Comparison of ENCODE assay signal across 11 cellular contexts in genomic region chr1:75985827-75986226, GRCh38. TPM values are rescaled to one million over a fixed set of nuclear protein-coding genes. Genes with fewer than 3 reads are reported as not detected.
DNase-seq lines count a peak whose midpoint lies in the region; ATAC-seq, FAIRE-seq and TF ChIP-seq lines count a peak whose summit lies in the region.
"Had no signal": no experiment of that assay in that cellular context is flagged by ENCODE, and none has a peak within 500 bp of the region (broad histone marks: within the 10 kb centered on the region; RNA-seq: fewer than 3 reads in every experiment).

No MANE protein-coding gene starts in this region.

- H3K9me3 ChIP-seq in GM12878 (replicated peaks; ENCODE audit: control insufficient read depth, insufficient read depth, low read length) (peaks cover 3% of the 10 kb centered on the region), colonic mucosa (no peaks in the 10 kb centered on the region)
- H3K9me3 ChIP-seq: BLaER1 treated with 17β-estradiol and CSF1 and Interleukin-3, amounts not matched to agents 10 nM and 100 nM had no signal

- POLR2A ChIA-PET in GM12878 (lab: Charles Lee) = interaction anchor here (1.2 kb wide), 1 partner anchor 10 kb away, joined by 7 read pairs; no protein-coding TSS in a partner anchor

- H3K36me3 ChIP-seq in GM12878 (ENCODE audit: control insufficient read depth in 2 of 2, insufficient read depth in 2 of 2, low read length in 1 of 2) (no peaks in the 10 kb centered on the region), colonic mucosa (no peaks in the 10 kb centered on the region)
- H3K36me3 ChIP-seq: BLaER1 treated with 17β-estradiol and CSF1 and Interleukin-3, amounts not matched to agents 10 nM and 100 nM had no signal

- RAD21 ChIA-PET in GM12878 (lab: Charles Lee; ENCODE audit: unreplicated experiment) = interaction anchor here (1.1 to 1.7 kb wide), 7 partner anchors 10 to 1163 kb away, joined by 3 to 11 read pairs (median 4); no protein-coding TSS in a partner anchor

- H3K27me3 Mint-ChIP-seq in nephron progenitor cell (ENCODE audit: low read depth, poor library complexity) = peaks cover 5% of the 10 kb centered on the region
- no peaks in the 10 kb centered on the region for H3K27me3 Mint-ChIP-seq in activated CD4-positive, alpha-beta T cell treated with anti-CD3 and anti-CD28 coated beads, Interleukin-2, amount 10 ng/mL, durations not matched to agents 24 days and 14 days

- H3K27ac ChIP-seq in GM12878 (ENCODE audit: control insufficient read depth, insufficient read depth) (no peak overlapping the region), colonic mucosa (no peak overlapping the region)
- H3K27ac ChIP-seq: BLaER1 treated with 17β-estradiol and CSF1 and Interleukin-3, amounts not matched to agents 10 nM and 100 nM had no signal

- H2AFZ ChIP-seq in GM12878 (ENCODE audit: control insufficient read depth, low read depth, low read length) = no peak overlapping the region

- DNase-seq in GM12891 (ENCODE audit: insufficient read length, low spot score) (peak; percentile 15), GM20000 (ENCODE audit: low spot score) (peak; percentile 41), GM12878 (ENCODE audit: low read depth, low spot score) (peak; percentile 75), nephron progenitor cell (no peak), colonic mucosa (no peak), Ammon's horn (ENCODE audit: low spot score) (no peak)
- DNase-seq in activated CD4-positive, alpha-beta T cell treated with anti-CD3 and anti-CD28 coated beads, Interleukin-2, amount 10 ng/mL, durations not matched to agents 24 days and 14 days = no peak
- DNase-seq: NCI-H1417 treated with DMSO at 0.1 percent for 48 hours had no signal

- H3K79me2 ChIP-seq in GM12878 (ENCODE audit: control insufficient read depth, insufficient read depth, low read length) = no peaks in the 10 kb centered on the region

- peaks cover 18% of the 10 kb centered on the region for H3K9me3 Mint-ChIP-seq in nephron progenitor cell
- no peaks in the 10 kb centered on the region for H3K9me3 Mint-ChIP-seq in activated CD4-positive, alpha-beta T cell treated with anti-CD3 and anti-CD28 coated beads, Interleukin-2, amount 10 ng/mL, durations not matched to agents 24 days and 14 days

- SMC1A ChIA-PET in GM12878 (lab: Charles Lee; ENCODE audit: uncharacterized antibody, unreplicated experiment) = interaction anchor here (0.8 to 3.6 kb wide), 9 partner anchors 9 to 1094 kb away, joined by 3 to 15 read pairs (median 5); no protein-coding TSS in a partner anchor

- ATAC-seq in HG03045 (IDR thresholded peaks at IDR 0.05; ENCODE audit: unreplicated experiment) (peak; percentile 73), GM12878 (peak; percentile 93)

- TF ChIP-seq CTCF in GM20000 (IDR thresholded peaks at IDR 0.05; ENCODE audit: extremely low read depth, missing control alignments) (no peak), GM12878 (IDR thresholded peaks at IDR 0.05 in 2 of 3, conservative IDR thresholded peaks at IDR 0.05 in 1 of 3; ENCODE audit: control insufficient read depth in 2 of 3, extremely low read depth in 1 of 3, insufficient read depth in 1 of 3, low read depth in 3 of 3, low read length in 3 of 3) (no peak), nephron progenitor cell (IDR thresholded peaks at IDR 0.05) (no peak), colonic mucosa (IDR thresholded peaks at IDR 0.05) (no peak)

- no peak for TF ChIP-seq RAD21 in GM12878 (IDR thresholded peaks at IDR 0.05; ENCODE audit: insufficient read depth, low read depth, low read length)

- peaks cover 5% of the 10 kb centered on the region for H3K4me1 Mint-ChIP-seq in nephron progenitor cell
- no peaks in the 10 kb centered on the region for H3K4me1 Mint-ChIP-seq in activated CD4-positive, alpha-beta T cell treated with anti-CD3 and anti-CD28 coated beads, Interleukin-2, amount 10 ng/mL, durations not matched to agents 24 days and 14 days

- TF ChIP-seq POLR2A in GM12891 (IDR thresholded peaks at IDR 0.05; ENCODE audit: low read depth, low read length) (no peak), GM12878 (IDR thresholded peaks at IDR 0.05; ENCODE audit: low read depth, low read length) (no peak)

- no peak overlapping the region for H3K4me2 ChIP-seq in GM12878 (ENCODE audit: control insufficient read depth, insufficient read depth)
- H3K4me2 ChIP-seq: BLaER1 treated with 17β-estradiol and CSF1 and Interleukin-3, amounts not matched to agents 10 nM and 100 nM had no signal

- H3K27me3 ChIP-seq in GM12878 (replicated peaks in 1 of 2; ENCODE audit: control insufficient read depth in 2 of 2, insufficient read depth in 2 of 2, low read length in 1 of 2) (no peaks in the 10 kb centered on the region), colonic mucosa (no peaks in the 10 kb centered on the region)
- H3K27me3 ChIP-seq: BLaER1 treated with 17β-estradiol and CSF1 and Interleukin-3, amounts not matched to agents 10 nM and 100 nM had no signal

- no peaks in the 10 kb centered on the region for H4K20me1 ChIP-seq in GM12878 (ENCODE audit: control insufficient read depth, insufficient read depth)
- H4K20me1 ChIP-seq: BLaER1 treated with 17β-estradiol and CSF1 and Interleukin-3, amounts not matched to agents 10 nM and 100 nM had no signal

- WGBS in GM12878 (ENCODE audit: insufficient coverage, insufficient replicate concordance, low lambda C conversion rate, missing lambda C conversion rate) = 2% methylated on average over 4 of the region's 4 CpGs

- peak in 1 of 2 experiments; percentile 50; a peak in 1 of 4 replicates for TF ChIP-seq EP300 in GM12878 (IDR thresholded peaks at IDR 0.05; ENCODE audit: borderline replicate concordance in 1 of 2, control insufficient read depth in 1 of 2, low read depth in 2 of 2, low read length in 2 of 2)

- CTCF ChIA-PET in GM12878 (lab: Yijun Ruan, JAX) = interaction anchor here (0.6 to 2.7 kb wide), 3 partner anchors 17 to 1021 kb away, joined by 4 to 12 read pairs (median 4); no protein-coding TSS in a partner anchor

- BruUV-seq in GM12878 (replicated peaks; lab: Mats Ljungman, UMichigan) = no TSS peak

- no peak overlapping the region for H3K27ac Mint-ChIP-seq in nephron progenitor cell
- H3K27ac Mint-ChIP-seq in activated CD4-positive, alpha-beta T cell treated with anti-CD3 and anti-CD28 coated beads, Interleukin-2, amount 10 ng/mL, durations not matched to agents 24 days and 14 days = no peak overlapping the region

- FAIRE-seq in GM12891 (lab: Jason Lieb, UNC) (peak; percentile 83), GM12878 (lab: Jason Lieb, UNC) (no peak)

- peaks cover 8% of the 10 kb centered on the region for H3K36me3 Mint-ChIP-seq in nephron progenitor cell (ENCODE audit: low read depth)
- H3K36me3 Mint-ChIP-seq in activated CD4-positive, alpha-beta T cell treated with anti-CD3 and anti-CD28 coated beads, Interleukin-2, amount 10 ng/mL, durations not matched to agents 24 days and 14 days (ENCODE audit: low read depth) = no peaks in the 10 kb centered on the region

- H3K4me1 ChIP-seq in GM12878 (ENCODE audit: control insufficient read depth, insufficient read depth, low read length) (peaks cover 9% of the 10 kb centered on the region), colonic mucosa (no peaks in the 10 kb centered on the region)

- in situ Hi-C loops in GM12878 (cut with MboI) = loop anchor here (5.0 to 10.0 kb wide), 2 partner anchors 199 to 261 kb away; partner anchors contain the start of genes ACADM and RABGGTB

- no peak overlapping the region for H3K4me3 Mint-ChIP-seq in nephron progenitor cell
- no peak overlapping the region for H3K4me3 Mint-ChIP-seq in activated CD4-positive, alpha-beta T cell treated with anti-CD3 and anti-CD28 coated beads, Interleukin-2, amount 10 ng/mL, durations not matched to agents 24 days and 14 days

- no peak overlapping the region for H3K4me3 ChIP-seq in GM12878
- no peak overlapping the region for H3K4me3 ChIP-seq in colonic mucosa
- H3K4me3 ChIP-seq: BLaER1 treated with 17β-estradiol and CSF1 and Interleukin-3, amounts not matched to agents 10 nM and 100 nM had no signal

- intact Hi-C loops in GM12878 (cut with micrococcal nuclease; ENCODE audit: unreplicated experiment) (loop anchor here (10.0 kb wide), 1 partner anchor 201 kb away; the partner anchor contains the start of gene RABGGTB), colonic mucosa (cut with DNase I) (no loop called here)
- intact Hi-C loops in activated CD4-positive, alpha-beta T cell treated with anti-CD3 and anti-CD28 coated beads, Interleukin-2, amount 10 ng/mL, durations not matched to agents 24 days and 14 days (cut with micrococcal nuclease) = no loop called here

- H3K9ac ChIP-seq in GM12878 (ENCODE audit: control insufficient read depth, insufficient read depth, low read length) (no peak overlapping the region), colonic mucosa (ENCODE audit: low read depth in 2 of 2, low read length in 2 of 2) (no peak overlapping the region)
- H3K9ac ChIP-seq: BLaER1 treated with 17β-estradiol and CSF1 and Interleukin-3, amounts not matched to agents 10 nM and 100 nM had no signal

TF ChIP-seq in GM12891, 5 proteins besides CTCF, POLR2A, EP300 and RAD21 (continues in another document):
- TF ChIP-seq PAX5 (IDR thresholded peaks at IDR 0.05; ENCODE audit: insufficient read depth, low read length, severe bottlenecking) (peak; percentile 89), SPI1 (IDR thresholded peaks at IDR 0.05; ENCODE audit: low read depth, low read length) (no peak)

RNA-seq across cellular contexts. Expression of gene ASB17, which starts 53.6 kb away (rescaled TPM):
- not detected for polyA plus RNA-seq in GM12891 (2012; ENCODE audit: low read depth, missing spikeins)
- total RNA-seq in GM12878 (2013; cell fraction: nucleolus; rRNA removed) = not detected in 2 replicates
- total RNA-seq in GM12878 (2014; rRNA removed) = not detected in 2 replicates
- total RNA-seq in GM12878 (2014; rRNA removed; fragmentation: Illumina TruSeq; extraction: Trizol) = not detected in 2 replicates
- not detected in 2 replicates for total RNA-seq in GM12878 (2021)
- not detected for polyA plus RNA-seq in GM12878 (2011; ENCODE audit: low read depth)
- polyA plus RNA-seq in GM12878 (2011; rRNA removed) = not detected in 2 replicates
- polyA plus RNA-seq in GM12878 (2011; cell fraction: cytosol; rRNA removed) = not detected in 2 replicates
- not detected in 2 replicates for polyA plus RNA-seq in GM12878 (2011; cell fraction: nucleus; rRNA removed)
- not detected in 2 replicates for polyA plus RNA-seq in GM12878 (2012)
- polyA plus RNA-seq in GM12878 (2014; fragmentation: Illumina TruSeq; extraction: Trizol) = not detected in 2 replicates
- under 1 TPM in 1 of 2 experiments, not detected in 1; 0.05 TPM for polyA plus RNA-seq in GM12878 (2014; fragmentation: Nextera tagmentation; extraction: Ambion mirVana)
- polyA plus RNA-seq in GM12878 (2014; rRNA removed) = not detected in 2 replicates
- not detected for polyA plus RNA-seq in GM12878 (2016; fragmentation: Nextera tagmentation; extraction: Ambion mirVana)
- polyA minus RNA-seq in GM12878 (2011; rRNA and poly(A)+ RNA removed) = not detected in 2 replicates
- not detected in 2 replicates for polyA minus RNA-seq in GM12878 (2011; cell fraction: cytosol; rRNA and poly(A)+ RNA removed)
- polyA minus RNA-seq in GM12878 (2011; cell fraction: nucleus; rRNA and poly(A)+ RNA removed) = not detected in 2 replicates
- total RNA-seq in colonic mucosa = not detected
- not detected in 2 replicates for total RNA-seq in activated CD4-positive, alpha-beta T cell treated with anti-CD3 and anti-CD28 coated beads, Interleukin-2, amount 10 ng/mL, durations not matched to agents 24 days and 14 days
- total RNA-seq: kidney epithelial cell had no signal

Comparison
In these comparisons a context has a peak if more than half of its experiments do, and no peak if none do; other contexts are left out.
1. DNase-seq: peak in GM12891 (single experiment), GM20000 (single experiment) and GM12878 (single experiment); none in nephron progenitor cell (single experiment), colonic mucosa (single experiment), activated CD4-positive, alpha-beta T cell treated with anti-CD3 and anti-CD28 coated beads, Interleukin-2, amount 10 ng/mL, durations not matched to agents 24 days and 14 days (single experiment) and Ammon's horn (single experiment).